15 cellular contexts compared by ENCODE assay signal in genomic region chr6:125302840-125303511, GRCh38. TPM values are rescaled to one million over a fixed set of nuclear protein-coding genes. Genes with fewer than 3 reads are reported as not detected.
DNase-seq lines count a peak whose midpoint lies in the region; ATAC-seq and TF ChIP-seq lines count a peak whose summit lies in the region.
"Had no signal": no experiment of that assay in that cellular context is flagged by ENCODE, and none has a peak within 500 bp of the region (broad histone marks: within the 10 kb centered on the region; RNA-seq: fewer than 3 reads in every experiment).

No MANE protein-coding gene starts in this region.

- H3K27ac Mint-ChIP-seq in activated CD4-positive, alpha-beta T cell treated with anti-CD3 and anti-CD28 coated beads for 36 hours, result peak overlapping the region; percentile 86

- intact Hi-C loops in activated CD4-positive, alpha-beta T cell treated with anti-CD3 and anti-CD28 coated beads for 36 hours (cut with DNase I, micrococcal nuclease), result loop anchor here (5.0 to 10.0 kb wide), 4 partner anchors 151 to 1962 kb away; partner anchors contain the start of genes TPD52L1 (in 2 of the 2), CENPW (in 1 of the 2), RNF146 (in 1 of the 2) and TRMT11 (in 1 of the 2)
- intact Hi-C loops in mucosa of descending colon (cut with DNase I, micrococcal nuclease), result loop anchor here in 1 of 2 donors (10.0 kb wide), 1 partner anchor 682 kb away; the partner anchor contains the start of gene TRMT11

- TF ChIP-seq CTCF in neutrophil (IDR thresholded peaks at IDR 0.05) (no peak), GM20000 (IDR thresholded peaks at IDR 0.05; ENCODE audit: extremely low read depth, missing control alignments) (no peak), mucosa of descending colon (IDR thresholded peaks at IDR 0.05) (no peak)

- POLR2A ChIA-PET in activated CD4-positive, alpha-beta T cell treated with anti-CD3 and anti-CD28 coated beads for 36 hours (lab: Charles Lee), result no interaction called here

- H3K4me3 ChIP-seq in SJSA1 (no peak overlapping the region), neutrophil (ENCODE audit: low read depth in 1 of 2, low read length in 1 of 2) (no peak overlapping the region), mucosa of descending colon (no peak overlapping the region)

- no peaks in the 10 kb centered on the region for H3K27me3 ChIP-seq in SJSA1 (replicated peaks)
- H3K27me3 ChIP-seq in neutrophil, result no peaks in the 10 kb centered on the region
- H3K27me3 ChIP-seq: right atrium auricular region, tibial artery had no signal

- H3K9me3 Mint-ChIP-seq in activated CD4-positive, alpha-beta T cell treated with anti-CD3 and anti-CD28 coated beads for 36 hours (ENCODE audit: low read depth), result peaks cover 2% of the 10 kb centered on the region

- H3K9me3 ChIP-seq in SJSA1 (replicated peaks), result no peaks in the 10 kb centered on the region
- H3K9me3 ChIP-seq in neutrophil, result no peaks in the 10 kb centered on the region
- H3K9me3 ChIP-seq in mucosa of descending colon, result no peaks in the 10 kb centered on the region
- H3K9me3 ChIP-seq: right atrium auricular region, tibial artery had no signal

- DNase-seq in activated CD4-positive, alpha-beta T cell treated with anti-CD3 and anti-CD28 coated beads for 36 hours, result no peak
- DNase-seq in activated CD4-positive, alpha-beta T cell treated with anti-CD3 and anti-CD28 coated beads, Interleukin-2, amount 50 U/mL, for 48 hours, result no peak
- DNase-seq in SJSA1 (ENCODE audit: low read depth in 1 of 2, low spot score in 2 of 2), result peak in 1 of 2 experiments; percentile 59
- DNase-seq in central memory CD4-positive, alpha-beta T cell, result peak; percentile 53
- no peak for DNase-seq in GM20000 (ENCODE audit: low spot score)
- no peak for DNase-seq in mucosa of descending colon
- DNase-seq: DMS153; H7; midbrain; NCI-H2029; NK-92 treated with Interleukin-12 subunit alpha and Interleukin-12 subunit beta, amount 100 ng/mL, for 24 hours; tibial artery had no signal

- no peak for ATAC-seq in activated CD4-positive, alpha-beta T cell treated with anti-CD3 and anti-CD28 coated beads for 36 hours
- ATAC-seq in GM19467 (IDR thresholded peaks at IDR 0.05; ENCODE audit: unreplicated experiment) (no peak), mucosa of descending colon (no peak)

- H3K36me3 Mint-ChIP-seq in activated CD4-positive, alpha-beta T cell treated with anti-CD3 and anti-CD28 coated beads for 36 hours (ENCODE audit: low read depth), result peaks cover 30% of the 10 kb centered on the region

- CTCF ChIA-PET in activated CD4-positive, alpha-beta T cell treated with anti-CD3 and anti-CD28 coated beads for 36 hours (lab: Charles Lee), result interaction anchor here (1.6 to 3.5 kb wide), 2 partner anchors 8 to 10 kb away, joined by 5 to 20 read pairs; no protein-coding TSS in a partner anchor

- peaks cover 29% of the 10 kb centered on the region for H3K36me3 ChIP-seq in SJSA1
- peaks cover 3% of the 10 kb centered on the region for H3K36me3 ChIP-seq in neutrophil
- no peaks in the 10 kb centered on the region for H3K36me3 ChIP-seq in mucosa of descending colon (ENCODE audit: low read depth)

- peak overlapping the region; percentile 94 for H3K4me3 Mint-ChIP-seq in activated CD4-positive, alpha-beta T cell treated with anti-CD3 and anti-CD28 coated beads for 36 hours

- peaks cover 25% of the 10 kb centered on the region for H3K4me1 ChIP-seq in SJSA1 (replicated peaks)
- H3K4me1 ChIP-seq in neutrophil (ENCODE audit: control insufficient read depth in 1 of 2, insufficient read depth in 1 of 2, low read depth in 1 of 2, low read length in 1 of 2), result peaks cover 17 to 23% of the 10 kb centered on the region in 2 experiments
- H3K4me1 ChIP-seq in mucosa of descending colon (ENCODE audit: low read depth), result peaks cover 10% of the 10 kb centered on the region

- H3K27me3 Mint-ChIP-seq in activated CD4-positive, alpha-beta T cell treated with anti-CD3 and anti-CD28 coated beads for 36 hours, result no peaks in the 10 kb centered on the region

- H3K27ac ChIP-seq in SJSA1, result peak overlapping the region; percentile 47
- H3K27ac ChIP-seq in neutrophil, result peak overlapping the region; percentile 86

- peaks cover 39% of the 10 kb centered on the region for H3K4me1 Mint-ChIP-seq in activated CD4-positive, alpha-beta T cell treated with anti-CD3 and anti-CD28 coated beads for 36 hours

RNA-seq across cellular contexts. Expression of gene HDDC2, which starts 1.2 kb away (rescaled TPM):
- total RNA-seq in activated CD4-positive, alpha-beta T cell treated with anti-CD3 and anti-CD28 coated beads for 36 hours, result 100 to 1,000 TPM in 1 of 2 experiments, 10 to 100 TPM in 1; 96.7 to 120 TPM
- 156 and 194 TPM in 2 replicates for total RNA-seq in SJSA1 (2014; rRNA removed; shearing (Covaris generic))
- total RNA-seq in mucosa of descending colon, result 10 to 100 TPM; 39.9 to 64.2 (median 56.7) TPM
